16 cellular contexts compared by ENCODE assay signal in the genomic region with DNA sequence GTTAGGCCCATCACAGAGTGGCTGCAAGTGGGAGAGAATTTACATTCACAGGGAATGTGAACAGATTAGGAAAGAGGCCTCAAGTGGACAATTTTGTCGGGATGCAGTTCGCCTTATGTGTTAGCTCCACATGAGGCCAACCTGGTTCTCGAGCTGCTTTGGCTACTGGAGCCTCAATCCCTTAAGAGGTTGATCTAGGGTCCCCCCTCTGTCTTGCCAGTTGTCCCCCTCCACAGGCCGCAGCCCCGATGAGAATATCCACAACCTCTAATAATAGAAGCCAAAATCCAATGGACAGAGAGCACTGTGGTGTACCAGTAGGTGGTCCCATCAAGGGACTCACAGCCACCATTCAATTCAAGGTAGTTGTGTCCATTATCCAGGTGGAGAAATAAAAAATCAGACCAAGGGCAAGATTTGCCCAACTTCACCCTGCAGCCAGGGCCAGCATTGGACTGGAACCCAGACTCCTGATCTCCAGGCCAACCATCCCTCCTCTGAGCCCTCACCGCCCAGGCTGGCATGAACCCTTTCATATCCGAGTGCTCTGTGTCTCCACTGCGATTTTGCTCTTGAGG. TPM values are rescaled to one million over a fixed set of nuclear protein-coding genes. Genes with fewer than 3 reads are reported as not detected.
DNase-seq lines count a peak whose midpoint lies in the region; ATAC-seq and TF ChIP-seq lines count a peak whose summit lies in the region.
"Had no signal": no experiment of that assay in that cellular context is flagged by ENCODE, and none has a peak within 500 bp of the region (broad histone marks: within the 10 kb centered on the region; RNA-seq: fewer than 3 reads in every experiment).

No MANE protein-coding gene starts in this region.

- no peak for TF ChIP-seq EP300 in esophagus muscularis mucosa (IDR thresholded peaks at IDR 0.05)

- no peak overlapping the region for H3K27ac Mint-ChIP-seq in chondrocyte (ENCODE audit: unreplicated experiment)
- H3K27ac Mint-ChIP-seq: CD4-positive, alpha-beta T cell had no signal

- no peaks in the 10 kb centered on the region for H3K79me1 ChIP-seq in trophoblast cell (ENCODE audit: low read length)

- no peak overlapping the region for H3K9ac ChIP-seq in trophoblast cell (ENCODE audit: low read length)
- H3K9ac ChIP-seq: BLaER1 treated with 17β-estradiol and CSF1 and Interleukin-3, amounts not matched to agents 10 nM and 100 nM had no signal

- H3K9me3 Mint-ChIP-seq in chondrocyte (ENCODE audit: low read depth) = no peaks in the 10 kb centered on the region
- H3K9me3 Mint-ChIP-seq in activated T-cell treated with anti-CD3 and anti-CD28 coated beads, Interleukin-2, amount 50 U/mL, for 4 hours = no peaks in the 10 kb centered on the region
- H3K9me3 Mint-ChIP-seq: CD4-positive, alpha-beta T cell had no signal

- H3K27ac ChIP-seq in left ventricle myocardium inferior (replicated peaks) = peak overlapping the region; percentile 93
- H3K27ac ChIP-seq in esophagus muscularis mucosa (replicated peaks in 1 of 4) = peak overlapping the region; percentile 87 to 92 (median 90)
- no peak overlapping the region for H3K27ac ChIP-seq in trophoblast cell (ENCODE audit: low read depth, low read length)
- H3K27ac ChIP-seq in tibial artery = peak overlapping the region; percentile 9 to 90
- H3K27ac ChIP-seq: BLaER1 treated with 17β-estradiol and CSF1 and Interleukin-3, amounts not matched to agents 10 nM and 100 nM; HL-60 had no signal

- no peak overlapping the region for H2AK5ac ChIP-seq in trophoblast cell (ENCODE audit: low read length)

- H2AFZ ChIP-seq in trophoblast cell (ENCODE audit: insufficient read depth, low read length, poor library complexity) = no peak overlapping the region

- no peak overlapping the region for H3K4me2 ChIP-seq in trophoblast cell (ENCODE audit: low read length)
- H3K4me2 ChIP-seq: BLaER1 treated with 17β-estradiol and CSF1 and Interleukin-3, amounts not matched to agents 10 nM and 100 nM had no signal

- no peaks in the 10 kb centered on the region for H3K36me3 ChIP-seq in left ventricle myocardium inferior
- no peaks in the 10 kb centered on the region for H3K36me3 ChIP-seq in esophagus muscularis mucosa
- no peaks in the 10 kb centered on the region for H3K36me3 ChIP-seq in trophoblast cell (ENCODE audit: control insufficient read depth in 1 of 2, insufficient read depth in 2 of 2, low read length in 2 of 2)
- no peaks in the 10 kb centered on the region for H3K36me3 ChIP-seq in tibial artery
- H3K36me3 ChIP-seq: BLaER1 treated with 17β-estradiol and CSF1 and Interleukin-3, amounts not matched to agents 10 nM and 100 nM had no signal

- H2BK5ac ChIP-seq in trophoblast cell (ENCODE audit: low read depth, low read length, poor library complexity) = no peak overlapping the region

- H3K36me3 Mint-ChIP-seq in chondrocyte (ENCODE audit: low read depth) = no peaks in the 10 kb centered on the region
- no peaks in the 10 kb centered on the region for H3K36me3 Mint-ChIP-seq in activated T-cell treated with anti-CD3 and anti-CD28 coated beads, Interleukin-2, amount 50 U/mL, for 4 hours (ENCODE audit: insufficient read depth)

- WGBS in esophagus muscularis mucosa = 85% methylated on average over 8 of the region's 8 CpGs
- WGBS in trophoblast cell (ENCODE audit: extremely low coverage, insufficient coverage, insufficient read length) = no CpG with 5 or more reads among the region's 8 CpGs

- ATAC-seq in left cardiac atrium = no peak
- no peak for ATAC-seq in activated T-cell treated with anti-CD3 and anti-CD28 coated beads, Interleukin-2, amount 50 U/mL, for 4 hours
- ATAC-seq: GM12878 had no signal

- peaks cover 15% of the 10 kb centered on the region for H3K4me1 Mint-ChIP-seq in chondrocyte (ENCODE audit: low read depth)
- peaks cover 13% of the 10 kb centered on the region for H3K4me1 Mint-ChIP-seq in activated T-cell treated with anti-CD3 and anti-CD28 coated beads, Interleukin-2, amount 50 U/mL, for 4 hours (ENCODE audit: low read depth)

- H3K4ac ChIP-seq in trophoblast cell (ENCODE audit: low read depth, low read length) = no peak overlapping the region

- H3K79me2 ChIP-seq in trophoblast cell (ENCODE audit: control insufficient read depth, insufficient read depth, low read length, poor library complexity) = no peaks in the 10 kb centered on the region

- no peak overlapping the region for H3K18ac ChIP-seq in trophoblast cell (ENCODE audit: low read length)

- peaks cover 70% of the 10 kb centered on the region for H3K27me3 Mint-ChIP-seq in chondrocyte (ENCODE audit: low read depth)
- H3K27me3 Mint-ChIP-seq in activated T-cell treated with anti-CD3 and anti-CD28 coated beads, Interleukin-2, amount 50 U/mL, for 4 hours (ENCODE audit: low read depth) = peaks cover 72% of the 10 kb centered on the region

- no peak overlapping the region for H2BK120ac ChIP-seq in trophoblast cell (ENCODE audit: insufficient read depth, low read length, poor library complexity)

- no peak overlapping the region for H4K91ac ChIP-seq in trophoblast cell (ENCODE audit: low read depth, low read length)

- H3K14ac ChIP-seq in trophoblast cell (ENCODE audit: low read length) = no peak overlapping the region

- intact Hi-C loops in left ventricle myocardium inferior (cut with micrococcal nuclease) = no loop called here
- intact Hi-C loops in left cardiac atrium (cut with DNase I) = no loop called here
- intact Hi-C loops in esophagus muscularis mucosa (cut with DNase I) = loop anchor here (5.0 kb wide), 2 partner anchors 35 to 80 kb away; no protein-coding TSS in a partner anchor
- intact Hi-C loops in tibial artery (cut with DNase I; ENCODE audit: low total_unique reads) = no loop called here

- no peak overlapping the region for H4K8ac ChIP-seq in trophoblast cell (ENCODE audit: low read depth, low read length)

- peaks cover 76% of the 10 kb centered on the region for H3K4me1 ChIP-seq in left ventricle myocardium inferior
- H3K4me1 ChIP-seq in esophagus muscularis mucosa = peaks cover 31 to 62% (median 48%) of the 10 kb centered on the region in 4 donors
- H3K4me1 ChIP-seq in trophoblast cell (ENCODE audit: control insufficient read depth in 1 of 2, insufficient read depth in 2 of 2, low read length in 2 of 2) = peaks cover 5 to 6% of the 10 kb centered on the region in 2 experiments
- peaks cover 0 to 38% (median 10%) of the 10 kb centered on the region in 4 donors for H3K4me1 ChIP-seq in tibial artery

- no peak overlapping the region for H2BK12ac ChIP-seq in trophoblast cell (ENCODE audit: low read length)

- peak overlapping the region; percentile 24 for H3K23ac ChIP-seq in trophoblast cell (ENCODE audit: low read length)

- no peak for DNase-seq in left ventricle myocardium inferior
- no peak for DNase-seq in left cardiac atrium
- no peak for DNase-seq in esophagus muscularis mucosa (ENCODE audit: extremely low spot score)
- no peak for DNase-seq in trophoblast cell
- no peak for DNase-seq in tibial artery
- no peak for DNase-seq in chondrocyte (ENCODE audit: low spot score)
- no peak for DNase-seq in activated T-cell treated with anti-CD3 and anti-CD28 coated beads, Interleukin-2, amount 50 U/mL, for 4 hours
- DNase-seq: 8988T; Calu3; CD4-positive, alpha-beta T cell; DMS 273 treated with DMSO at 0.1 percent for 48 hours; HCEC 1CT had no signal

- peaks cover 16% of the 10 kb centered on the region for H3K27me3 ChIP-seq in left ventricle myocardium inferior (ENCODE audit: low read depth)
- peaks cover 0 to 4% (median 0%) of the 10 kb centered on the region in 4 donors for H3K27me3 ChIP-seq in esophagus muscularis mucosa
- H3K27me3 ChIP-seq in trophoblast cell (ENCODE audit: insufficient read depth, low read length) = peaks cover 39% of the 10 kb centered on the region
- no peaks in the 10 kb centered on the region for H3K27me3 ChIP-seq in tibial artery

- H3K9me3 ChIP-seq in left ventricle myocardium inferior (replicated peaks) (no peaks in the 10 kb centered on the region), esophagus muscularis mucosa (no peaks in the 10 kb centered on the region), trophoblast cell (ENCODE audit: insufficient read depth, low read depth, low read length) (peaks cover 2% of the 10 kb centered on the region), tibial artery (no peaks in the 10 kb centered on the region)

- peak overlapping the region; percentile 87 for H3K4me3 ChIP-seq in left ventricle myocardium inferior
- peak overlapping the region in 1 of 4 donors; percentile 78 for H3K4me3 ChIP-seq in esophagus muscularis mucosa
- H3K4me3 ChIP-seq in trophoblast cell (ENCODE audit: low read depth, low read length) = no peak overlapping the region
- no peak overlapping the region for H3K4me3 ChIP-seq in tibial artery
- H3K4me3 ChIP-seq: BLaER1 treated with 17β-estradiol and CSF1 and Interleukin-3, amounts not matched to agents 10 nM and 100 nM; GM12878 had no signal

- no peak overlapping the region for H3K4me3 Mint-ChIP-seq in chondrocyte (ENCODE audit: unreplicated experiment)
- H3K4me3 Mint-ChIP-seq in activated T-cell treated with anti-CD3 and anti-CD28 coated beads, Interleukin-2, amount 50 U/mL, for 4 hours = no peak overlapping the region
- H3K4me3 Mint-ChIP-seq: CD4-positive, alpha-beta T cell had no signal

- TF ChIP-seq POLR2A in esophagus muscularis mucosa (IDR thresholded peaks at IDR 0.05; ENCODE audit: low read depth) = no peak

- no peak overlapping the region for H4K12ac ChIP-seq in trophoblast cell (ENCODE audit: low read depth, low read length)

- no peak for TF ChIP-seq CTCF in left ventricle myocardium inferior (IDR thresholded peaks at IDR 0.05; ENCODE audit: borderline replicate concordance)
- TF ChIP-seq CTCF in esophagus muscularis mucosa (IDR thresholded peaks at IDR 0.05) = no peak
- TF ChIP-seq CTCF in tibial artery (IDR thresholded peaks at IDR 0.05) = no peak
- TF ChIP-seq CTCF in chondrocyte (IDR thresholded peaks at IDR 0.05) = no peak

RNA-seq across cellular contexts. Expression of gene COL15A1, which starts 1.7 kb away (rescaled TPM):
- total RNA-seq in left ventricle myocardium inferior (45.4 TPM), left cardiac atrium (10 to 100 TPM; 73.3 to 75.0 TPM), esophagus muscularis mucosa (100 to 1,000 TPM; 134 to 256 (median 145) TPM), chondrocyte (5.2 to 7.1 TPM (median 5.4 TPM) in 3 replicates)
- polyA plus RNA-seq in trophoblast cell (2013) = 0.51 and 0.57 TPM in 2 replicates
- under 1 TPM; 0.05 to 0.16 (median 0.10) TPM for total RNA-seq in activated T-cell treated with anti-CD3 and anti-CD28 coated beads, Interleukin-2, amount 50 U/mL, for 4 hours
- total RNA-seq: Calu3; CD4-positive, alpha-beta T cell; G401 had no signal
